ENCODE assay signal across 14 cellular contexts in genomic region chr16:67441289-67441753, GRCh38. TPM values are rescaled to one million over a fixed set of nuclear protein-coding genes. Genes with fewer than 3 reads are reported as not detected.
DNase-seq lines count a peak whose midpoint lies in the region; ATAC-seq and TF ChIP-seq lines count a peak whose summit lies in the region.
"Had no signal": no experiment of that assay in that cellular context is flagged by ENCODE, and none has a peak within 500 bp of the region (broad histone marks: within the 10 kb centered on the region; RNA-seq: fewer than 3 reads in every experiment).

No MANE protein-coding gene starts in this region.

- H3K4me3 ChIP-seq in BE2C (ENCODE audit: low read depth, low read length) (no peak overlapping the region), mesendoderm (ENCODE audit: low read length) (no peak overlapping the region)

- no peak overlapping the region for H3K27ac ChIP-seq in mesendoderm (ENCODE audit: low read depth, low read length)

- no peaks in the 10 kb centered on the region for H3K79me1 ChIP-seq in mesendoderm (ENCODE audit: low read length)

- no peak overlapping the region for H2AK5ac ChIP-seq in mesendoderm (ENCODE audit: low read length)

- H3K23ac ChIP-seq in mesendoderm (ENCODE audit: low read length): peak overlapping the region; percentile 66

- peaks cover 9% of the 10 kb centered on the region; the same call in 1 of the 2 replicates for H3K36me3 ChIP-seq in BE2C
- peaks cover 4% of the 10 kb centered on the region for H3K36me3 ChIP-seq in mesendoderm (ENCODE audit: control insufficient read depth, insufficient read depth, low read length)

- H3K4me3 Mint-ChIP-seq in activated T-helper 17 cell treated with anti-CD3 and anti-CD28 coated beads, Interleukin-2, amount 50 U/mL, for 72 hours: no peak overlapping the region
- H3K4me3 Mint-ChIP-seq in CD14-positive monocyte: no peak overlapping the region
- H3K4me3 Mint-ChIP-seq: T-helper 2 cell treated with Interferon-gamma antibody and Interleukin-4, amounts not matched to agents 5 μg/mL and 100 μg/mL, for 36 hours had no signal

- H2BK15ac ChIP-seq in mesendoderm (replicated peaks; ENCODE audit: low read depth): no peak overlapping the region

- ATAC-seq in activated T-helper 17 cell treated with anti-CD3 and anti-CD28 coated beads, Interleukin-2, amount 50 U/mL, for 72 hours (replicated peaks): no peak
- ATAC-seq in HG03280 (IDR thresholded peaks at IDR 0.05; ENCODE audit: unreplicated experiment): no peak

- H3K79me2 ChIP-seq in mesendoderm (ENCODE audit: control insufficient read depth, insufficient read depth, low read length): no peaks in the 10 kb centered on the region

- peaks cover 28% of the 10 kb centered on the region for H3K36me3 Mint-ChIP-seq in activated T-helper 17 cell treated with anti-CD3 and anti-CD28 coated beads, Interleukin-2, amount 50 U/mL, for 72 hours (ENCODE audit: low read depth)
- H3K36me3 Mint-ChIP-seq in CD14-positive monocyte: peaks cover 76 to 98% of the 10 kb centered on the region in 2 donors

- no CpG with 5 or more reads among the region's 17 CpGs for WGBS in mesendoderm (ENCODE audit: extremely low coverage, insufficient coverage, low lambda C conversion rate)

- no peak overlapping the region for H4K8ac ChIP-seq in mesendoderm (ENCODE audit: low read depth, low read length)

- no peak overlapping the region for H4K5ac ChIP-seq in mesendoderm (ENCODE audit: low read length)

- no peaks in the 10 kb centered on the region for H3K4me1 Mint-ChIP-seq in activated T-helper 17 cell treated with anti-CD3 and anti-CD28 coated beads, Interleukin-2, amount 50 U/mL, for 72 hours
- peaks cover 3% of the 10 kb centered on the region for H3K4me1 Mint-ChIP-seq in CD14-positive monocyte

- H3K27me3 Mint-ChIP-seq in activated T-helper 17 cell treated with anti-CD3 and anti-CD28 coated beads, Interleukin-2, amount 50 U/mL, for 72 hours: no peaks in the 10 kb centered on the region
- peaks cover 0 to 1% (median 0%) of the 10 kb centered on the region in 3 donors for H3K27me3 Mint-ChIP-seq in CD14-positive monocyte (ENCODE audit: low read depth in 3 of 3)

- H2BK5ac ChIP-seq in mesendoderm (ENCODE audit: low read length): no peak overlapping the region

- no peaks in the 10 kb centered on the region for H3K9me3 ChIP-seq in BE2C

- H2BK120ac ChIP-seq in mesendoderm (ENCODE audit: low read depth, low read length): no peak overlapping the region

- no peak overlapping the region for H3K4ac ChIP-seq in mesendoderm (ENCODE audit: low read depth, low read length)

- H3K27me3 ChIP-seq in BE2C (no peaks in the 10 kb centered on the region), mesendoderm (ENCODE audit: insufficient read depth, low read length, poor library complexity) (no peaks in the 10 kb centered on the region)

- H3K4me1 ChIP-seq in BE2C (peaks cover 17% of the 10 kb centered on the region), mesendoderm (ENCODE audit: control insufficient read depth, low read depth, low read length) (no peaks in the 10 kb centered on the region)

- intact Hi-C loops in CD14-positive monocyte (cut with micrococcal nuclease): no loop called here

- no peaks in the 10 kb centered on the region for H3K9me3 Mint-ChIP-seq in activated T-helper 17 cell treated with anti-CD3 and anti-CD28 coated beads, Interleukin-2, amount 50 U/mL, for 72 hours
- H3K9me3 Mint-ChIP-seq in CD14-positive monocyte: peaks cover 0 to 3% (median 0%) of the 10 kb centered on the region in 7 donors
- H3K9me3 Mint-ChIP-seq: T-helper 2 cell treated with Interferon-gamma antibody and Interleukin-4, amounts not matched to agents 5 μg/mL and 100 μg/mL, for 36 hours had no signal

- H3K56ac ChIP-seq in mesendoderm (ENCODE audit: low read length): no peak overlapping the region

- no peak overlapping the region for H3K18ac ChIP-seq in mesendoderm (ENCODE audit: low read length)

- TF ChIP-seq CTCF in BE2C (IDR thresholded peaks at IDR 0.05; ENCODE audit: low read depth, low read length) (no peak), CD14-positive monocyte (IDR thresholded peaks at IDR 0.05) (no peak)

- DNase-seq in BE2C (peak; percentile 70), NCI-H1092 (lab: John Stamatoyannopoulos, UW) (peak; percentile 90), mesendoderm (no peak), CD14-positive monocyte (ENCODE audit: low spot score) (no peak)
- no peak for DNase-seq in activated CD4-positive, CD25-positive, alpha-beta regulatory T cell treated with anti-CD3 and anti-CD28 coated beads, Interleukin-2, amount 50 U/mL, for 72 hours
- DNase-seq in activated CD4-positive, alpha-beta T cell treated with anti-CD3 and anti-CD28 coated beads for 4 hours: no peak
- DNase-seq: activated T-cell treated with anti-CD3 and anti-CD28 coated beads, Interleukin-2, amount 50 U/mL, for 1 hour; AML-193; central memory CD4-positive, alpha-beta T cell had no signal

- no peak overlapping the region for H3K4me2 ChIP-seq in mesendoderm (ENCODE audit: low read length)

- peak overlapping the region; percentile 31 for H3K27ac Mint-ChIP-seq in activated T-helper 17 cell treated with anti-CD3 and anti-CD28 coated beads, Interleukin-2, amount 50 U/mL, for 72 hours
- H3K27ac Mint-ChIP-seq in CD14-positive monocyte: no peak overlapping the region
- H3K27ac Mint-ChIP-seq: T-helper 2 cell treated with Interferon-gamma antibody and Interleukin-4, amounts not matched to agents 5 μg/mL and 100 μg/mL, for 36 hours had no signal

- no peak overlapping the region for H3K9ac ChIP-seq in mesendoderm (ENCODE audit: low read length)

RNA-seq across cellular contexts. Expression of gene HSD11B2, which starts 10.4 kb away (rescaled TPM):
- polyA plus RNA-seq in BE2C (2012; ENCODE audit: insufficient read depth, insufficient read length, low read depth): 1.1 TPM
- total RNA-seq in activated T-helper 17 cell treated with anti-CD3 and anti-CD28 coated beads, Interleukin-2, amount 50 U/mL, for 72 hours: 1 to 10 TPM in 1 of 2 donors, under 1 TPM in 1; 0.21 to 1.4 TPM
- 12.9 TPM for polyA plus RNA-seq in mesendoderm (2013, experiment 1 of 2)
- polyA plus RNA-seq in mesendoderm (2013, experiment 2 of 2): 13.3 TPM
- not detected for polyA plus RNA-seq in CD14-positive monocyte
- total RNA-seq: glomerular endothelial cell had no signal

RNA-seq across cellular contexts. Expression of gene ZDHHC1, which starts 25.0 kb away (rescaled TPM):
- 4.9 TPM for polyA plus RNA-seq in BE2C (2012; ENCODE audit: insufficient read depth, insufficient read length, low read depth)
- under 1 TPM; 0.52 to 0.74 TPM for total RNA-seq in activated T-helper 17 cell treated with anti-CD3 and anti-CD28 coated beads, Interleukin-2, amount 50 U/mL, for 72 hours
- 0.72 TPM for polyA plus RNA-seq in mesendoderm (2013, experiment 1 of 2)
- polyA plus RNA-seq in mesendoderm (2013, experiment 2 of 2): 0.94 TPM
- 10 to 100 TPM in 1 of 2 donors, 1 to 10 TPM in 1; 6.0 to 14.2 TPM for polyA plus RNA-seq in CD14-positive monocyte

RNA-seq across cellular contexts. Expression of gene ATP6V0D1, which starts 39.6 kb away (rescaled TPM):
- 180 TPM for polyA plus RNA-seq in BE2C (2012; ENCODE audit: insufficient read depth, insufficient read length, low read depth)
- total RNA-seq in activated T-helper 17 cell treated with anti-CD3 and anti-CD28 coated beads, Interleukin-2, amount 50 U/mL, for 72 hours: 10 to 100 TPM; 20.6 to 42.1 TPM
- polyA plus RNA-seq in mesendoderm (2013, experiment 1 of 2): 37.4 TPM
- 38.6 TPM for polyA plus RNA-seq in mesendoderm (2013, experiment 2 of 2)
- polyA plus RNA-seq in CD14-positive monocyte: 100 to 1,000 TPM; 631 to 687 TPM

RNA-seq across cellular contexts. Expression of gene AGRP, which starts 42.0 kb away (rescaled TPM):
- polyA plus RNA-seq in BE2C (2012; ENCODE audit: insufficient read depth, insufficient read length, low read depth): 2.0 TPM
- not detected for total RNA-seq in activated T-helper 17 cell treated with anti-CD3 and anti-CD28 coated beads, Interleukin-2, amount 50 U/mL, for 72 hours
- polyA plus RNA-seq in mesendoderm (2013, experiment 1 of 2): not detected
- not detected for polyA plus RNA-seq in mesendoderm (2013, experiment 2 of 2)
- polyA plus RNA-seq in CD14-positive monocyte: under 1 TPM; 0.32 to 0.54 TPM
- total RNA-seq: glomerular endothelial cell, NCI-H460 had no signal

RNA-seq across cellular contexts. Expression of gene TPPP3, which starts 48.0 kb away (rescaled TPM):
- polyA plus RNA-seq in BE2C (2012; ENCODE audit: insufficient read depth, insufficient read length, low read depth): 28.0 TPM
- total RNA-seq in activated T-helper 17 cell treated with anti-CD3 and anti-CD28 coated beads, Interleukin-2, amount 50 U/mL, for 72 hours: under 1 TPM in 1 of 2 donors, not detected in 1; 0.19 TPM
- polyA plus RNA-seq in mesendoderm (2013, experiment 1 of 2): not detected
- polyA plus RNA-seq in mesendoderm (2013, experiment 2 of 2): not detected
- 100 to 1,000 TPM in 1 of 2 donors, 10 to 100 TPM in 1; 63.1 to 123 TPM for polyA plus RNA-seq in CD14-positive monocyte

Comparison
In these comparisons a context has a peak if more than half of its experiments do, and no peak if none do; other contexts are left out.
1. DNase-seq: peak in BE2C (single experiment) and NCI-H1092 (single experiment); none in mesendoderm (single experiment), activated CD4-positive, CD25-positive, alpha-beta regulatory T cell treated with anti-CD3 and anti-CD28 coated beads, Interleukin-2, amount 50 U/mL, for 72 hours (single experiment), activated CD4-positive, alpha-beta T cell treated with anti-CD3 and anti-CD28 coated beads for 4 hours (0 of 2) and CD14-positive monocyte (single experiment).